15 cellular contexts compared by ENCODE assay signal in genomic region chr15:60525640-60526039, GRCh38. TPM values are rescaled to one million over a fixed set of nuclear protein-coding genes. Genes with fewer than 3 reads are reported as not detected.
DNase-seq lines count a peak whose midpoint lies in the region; ATAC-seq and TF ChIP-seq lines count a peak whose summit lies in the region.
"Had no signal": no experiment of that assay in that cellular context is flagged by ENCODE, and none has a peak within 500 bp of the region (broad histone marks: within the 10 kb centered on the region; RNA-seq: fewer than 3 reads in every experiment).

No MANE protein-coding gene starts in this region.

- no peak overlapping the region for H3K4me3 Mint-ChIP-seq in activated T-cell treated with anti-CD3 and anti-CD28 coated beads, Interleukin-2, amount 50 U/mL, for 24 hours
- H3K4me3 Mint-ChIP-seq in T-helper 17 cell = peak overlapping the region; percentile 39
- H3K4me3 Mint-ChIP-seq: stimulated activated naive B cell treated with anti-CD40 and anti-IgM and Interleukin-4, amounts not matched to agents 10 μg/mL and 1 μg/mL and 100 μg/mL, for 72 hours had no signal

- H3K9me3 Mint-ChIP-seq in activated T-cell treated with anti-CD3 and anti-CD28 coated beads, Interleukin-2, amount 50 U/mL, for 24 hours = no peaks in the 10 kb centered on the region
- H3K9me3 Mint-ChIP-seq: activated naive CD8-positive, alpha-beta T cell treated with anti-CD3 and anti-CD28 coated beads, Interleukin-2, amount 50 U/mL, for 24 hours; stimulated activated naive B cell treated with anti-CD40 and anti-IgM and Interleukin-4, amounts not matched to agents 10 μg/mL and 1 μg/mL and 100 μg/mL, for 72 hours had no signal

- DNase-seq in activated T-cell treated with anti-CD3 and anti-CD28 coated beads, Interleukin-2, amount 50 U/mL, for 24 hours = no peak
- DNase-seq in activated T-cell treated with anti-CD3 and anti-CD28 coated beads, Interleukin-2, amount 50 U/mL, for 48 hours = no peak
- no peak for DNase-seq in T-helper 17 cell
- no peak for DNase-seq in left ventricle myocardium inferior
- DNase-seq in sciatic nerve (ENCODE audit: low spot score) = no peak
- no peak for DNase-seq in stomach
- DNase-seq in SIG-M5 treated with dmso at 0.1 percent for 504 hours (lab: John Stamatoyannopoulos, UW; ENCODE audit: unreplicated experiment) = no peak
- DNase-seq: activated naive CD8-positive, alpha-beta T cell treated with anti-CD3 and anti-CD28 coated beads, Interleukin-2, amount 50 U/mL, for 24 hours; NCI-H1436 treated with DMSO at 0.1 percent for 48 hours; NCI-H226; stimulated activated CD4-positive, alpha-beta T cell treated with anti-CD3 and anti-CD28 coated beads, Interleukin-15, amount 100 ng/mL, for 24 hours; stimulated activated naive B cell treated with anti-CD40 and anti-IgM and Interleukin-4, amounts not matched to agents 10 μg/mL and 1 μg/mL and 100 μg/mL, for 72 hours; trophoblast cell had no signal

- no peaks in the 10 kb centered on the region for H3K27me3 Mint-ChIP-seq in activated T-cell treated with anti-CD3 and anti-CD28 coated beads, Interleukin-2, amount 50 U/mL, for 24 hours
- no peaks in the 10 kb centered on the region for H3K27me3 Mint-ChIP-seq in T-helper 17 cell
- H3K27me3 Mint-ChIP-seq: activated naive CD8-positive, alpha-beta T cell treated with anti-CD3 and anti-CD28 coated beads, Interleukin-2, amount 50 U/mL, for 24 hours; stimulated activated naive B cell treated with anti-CD40 and anti-IgM and Interleukin-4, amounts not matched to agents 10 μg/mL and 1 μg/mL and 100 μg/mL, for 72 hours had no signal

- no peak overlapping the region for H3K4me3 ChIP-seq in left ventricle myocardium inferior
- no peak overlapping the region for H3K4me3 ChIP-seq in stomach

- H3K27me3 ChIP-seq in left ventricle myocardium inferior (ENCODE audit: low read depth) (no peaks in the 10 kb centered on the region), stomach (no peaks in the 10 kb centered on the region)

- no peaks in the 10 kb centered on the region for H3K9me3 ChIP-seq in T-helper 17 cell (ENCODE audit: control insufficient read depth, low read length, poor library complexity, severe bottlenecking)
- no peaks in the 10 kb centered on the region for H3K9me3 ChIP-seq in left ventricle myocardium inferior (replicated peaks)
- no peaks in the 10 kb centered on the region for H3K9me3 ChIP-seq in stomach

- no peak for TF ChIP-seq POLR2A in stomach (IDR thresholded peaks at IDR 0.05)

- H3K36me3 ChIP-seq in left ventricle myocardium inferior (peaks cover 3% of the 10 kb centered on the region), stomach (peaks cover 0 to 8% (median 4%) of the 10 kb centered on the region in 4 donors)

- 78 to 87% (median 83%) methylated on average over 2 of the region's 2 CpGs for WGBS in stomach, 5 donors

- TF ChIP-seq EP300 in stomach (IDR thresholded peaks at IDR 0.05) = no peak

- intact Hi-C loops in left ventricle myocardium inferior (cut with micrococcal nuclease) = no loop called here
- intact Hi-C loops in sciatic nerve (cut with DNase I) = no loop called here
- intact Hi-C loops in stomach (cut with DNase I; ENCODE audit: low total_unique reads) = no loop called here

- H3K27ac ChIP-seq in left ventricle myocardium inferior (replicated peaks) (peak overlapping the region; percentile 51), stomach (no peak overlapping the region)

- H3K36me3 Mint-ChIP-seq in activated T-cell treated with anti-CD3 and anti-CD28 coated beads, Interleukin-2, amount 50 U/mL, for 24 hours (ENCODE audit: low read depth) = peaks cover 86% of the 10 kb centered on the region
- H3K36me3 Mint-ChIP-seq in T-helper 17 cell (ENCODE audit: low read depth) = peaks cover 24% of the 10 kb centered on the region

- ATAC-seq in T-helper 17 cell = no peak
- ATAC-seq in sciatic nerve = peak; percentile 85
- ATAC-seq in HG02610 (IDR thresholded peaks at IDR 0.05; ENCODE audit: unreplicated experiment) = no peak
- ATAC-seq: SK-N-SH treated with all-trans-retinoic acid at 6 μM for 48 hours; stimulated activated naive B cell treated with anti-CD40 and anti-IgM and Interleukin-4, amounts not matched to agents 10 μg/mL and 1 μg/mL and 100 μg/mL, for 72 hours had no signal

- TF ChIP-seq CTCF in left ventricle myocardium inferior (IDR thresholded peaks at IDR 0.05; ENCODE audit: borderline replicate concordance) (no peak), stomach (IDR thresholded peaks at IDR 0.05) (no peak)

- peak overlapping the region; percentile 86 for H3K27ac Mint-ChIP-seq in activated T-cell treated with anti-CD3 and anti-CD28 coated beads, Interleukin-2, amount 50 U/mL, for 24 hours
- H3K27ac Mint-ChIP-seq in T-helper 17 cell = peak overlapping the region; percentile 98
- H3K27ac Mint-ChIP-seq: stimulated activated naive B cell treated with anti-CD40 and anti-IgM and Interleukin-4, amounts not matched to agents 10 μg/mL and 1 μg/mL and 100 μg/mL, for 72 hours had no signal

- peaks cover 81% of the 10 kb centered on the region for H3K4me1 Mint-ChIP-seq in activated T-cell treated with anti-CD3 and anti-CD28 coated beads, Interleukin-2, amount 50 U/mL, for 24 hours (ENCODE audit: low read depth)
- H3K4me1 Mint-ChIP-seq in T-helper 17 cell = peaks cover 57% of the 10 kb centered on the region

- H3K4me1 ChIP-seq in left ventricle myocardium inferior = peaks cover 49% of the 10 kb centered on the region
- H3K4me1 ChIP-seq in stomach = peaks cover under 1 to 43% (median 21%) of the 10 kb centered on the region in 4 donors

RNA-seq across cellular contexts. Expression of gene ICE2, which starts 46.7 kb away (rescaled TPM):
- total RNA-seq in T-helper 17 cell (10 to 100 TPM; 32.9 to 39.8 TPM), left ventricle myocardium inferior (22.9 TPM), sciatic nerve (55.1 TPM), stomach (100 to 1,000 TPM in 1 of 5 donors, 10 to 100 TPM in 4; 17.4 to 127 (median 41.9) TPM)
- polyA plus RNA-seq in stomach = 10 to 100 TPM; 10.5 to 30.9 (median 10.9) TPM
